ENCODE assay signal across 19 cellular contexts in the genomic region with DNA sequence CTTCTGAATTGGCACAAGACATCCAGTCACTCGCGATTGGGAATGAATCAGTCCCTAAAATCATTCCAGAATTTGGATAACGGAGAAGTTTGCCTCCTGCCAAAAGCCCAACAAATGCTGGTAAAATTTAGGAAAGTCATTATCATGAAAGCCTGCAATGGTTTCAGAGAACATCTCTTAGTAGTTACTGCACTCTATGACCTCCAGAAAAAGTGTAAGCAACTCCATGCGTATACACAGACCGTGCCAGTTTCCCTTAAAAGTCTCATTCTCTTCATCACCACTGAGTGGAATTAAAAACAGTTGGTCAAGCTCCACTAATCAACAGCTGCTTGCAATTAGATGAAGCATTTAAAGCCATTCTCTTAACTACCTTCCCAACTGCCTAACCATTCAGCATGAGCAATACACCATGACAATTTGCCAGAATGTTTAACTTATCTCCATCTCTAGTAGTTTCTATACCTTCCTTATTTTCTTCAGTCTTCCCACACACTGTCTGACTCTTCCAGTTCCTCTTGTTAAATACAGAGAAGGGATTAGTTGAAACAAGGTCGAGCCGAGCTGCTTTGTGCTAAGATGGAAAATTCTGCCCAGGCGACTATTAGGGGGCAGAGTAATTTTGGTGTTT.
DNase-seq lines count a peak whose midpoint lies in the region; ATAC-seq and TF ChIP-seq lines count a peak whose summit lies in the region.
"Had no signal": no experiment of that assay in that cellular context is flagged by ENCODE, and none has a peak within 500 bp of the region (broad histone marks: within the 10 kb centered on the region; RNA-seq: fewer than 3 reads in every experiment).

No MANE protein-coding gene starts in this region.

- H3K27ac ChIP-seq in heart left ventricle (peak overlapping the region in 2 of 12 donors; percentile 14 to 22), fibroblast of lung (ENCODE audit: insufficient read depth, low read length) (no peak overlapping the region), vagina (peak overlapping the region; percentile 51), gastrocnemius medialis (no peak overlapping the region)
- H3K27ac ChIP-seq: brain microvascular endothelial cell, parathyroid adenoma had no signal

- TF ChIP-seq POLR2A in heart left ventricle (IDR thresholded peaks at IDR 0.05) = no peak
- no peak for TF ChIP-seq POLR2A in vagina (IDR thresholded peaks at IDR 0.05)
- TF ChIP-seq POLR2A in gastrocnemius medialis (IDR thresholded peaks at IDR 0.05) = no peak
- no peak for TF ChIP-seq POLR2A in GM18505 (IDR thresholded peaks at IDR 0.05; ENCODE audit: borderline replicate concordance, extremely low read depth, insufficient read depth, insufficient read length)

- ATAC-seq in Right ventricle myocardium superior (ENCODE audit: poor library complexity) = peak; percentile 31
- no peak for ATAC-seq in heart left ventricle
- no peak for ATAC-seq in GM19467 (IDR thresholded peaks at IDR 0.05; ENCODE audit: unreplicated experiment)
- ATAC-seq in gastrocnemius medialis = no peak
- ATAC-seq in GM18505 (IDR thresholded peaks at IDR 0.05; ENCODE audit: unreplicated experiment) = no peak
- ATAC-seq: activated CD8-positive, alpha-beta T cell treated with anti-CD3 and anti-CD28 coated beads for 36 hours; effector memory CD8-positive, alpha-beta T cell; GM23338; T-helper 17 cell had no signal

- intact Hi-C loops in Right ventricle myocardium superior (cut with DNase I) (no loop called here), heart left ventricle (cut with DNase I) (no loop called here), vagina (cut with DNase I) (no loop called here), gastrocnemius medialis (cut with DNase I; ENCODE audit: low total_unique reads) (no loop called here)

- H3K4me3 ChIP-seq in heart left ventricle (no peak overlapping the region), fibroblast of lung (replicated peaks in 1 of 4; ENCODE audit: control extremely low read depth in 1 of 4, insufficient read depth in 1 of 4, low read depth in 3 of 4, low read length in 4 of 4) (no peak overlapping the region), vagina (no peak overlapping the region), gastrocnemius medialis (no peak overlapping the region)
- H3K4me3 ChIP-seq: GM23338 had no signal

- H3K9ac ChIP-seq in fibroblast of lung (ENCODE audit: insufficient read depth, low read length) = no peak overlapping the region
- H3K9ac ChIP-seq: parathyroid adenoma had no signal

- in situ Hi-C loops in gastrocnemius medialis (cut with MboI; ENCODE audit: low sequenced_read_pairs in 4 of 4) = no loop called here

- H3K9me3 ChIP-seq in heart left ventricle = no peaks in the 10 kb centered on the region
- no peaks in the 10 kb centered on the region for H3K9me3 ChIP-seq in fibroblast of lung (ENCODE audit: control insufficient read depth, insufficient read depth, low read depth, low read length)
- H3K9me3 ChIP-seq in vagina = no peaks in the 10 kb centered on the region
- no peaks in the 10 kb centered on the region for H3K9me3 ChIP-seq in gastrocnemius medialis

- H3K36me3 ChIP-seq in heart left ventricle (no peaks in the 10 kb centered on the region), fibroblast of lung (ENCODE audit: control insufficient read depth, insufficient read depth, low read length) (no peaks in the 10 kb centered on the region), vagina (no peaks in the 10 kb centered on the region), gastrocnemius medialis (no peaks in the 10 kb centered on the region)
- H3K36me3 ChIP-seq: brain microvascular endothelial cell had no signal

- H4K20me1 ChIP-seq in fibroblast of lung (ENCODE audit: control insufficient read depth, extremely low read depth, insufficient read depth, low read length) = no peaks in the 10 kb centered on the region

- 80 to 87% (median 85%) methylated on average over 8 of the region's 8 CpGs for WGBS in heart left ventricle, 4 donors

- TF ChIP-seq CTCF in heart left ventricle (IDR thresholded peaks at IDR 0.05) (no peak), fibroblast of lung (conservative IDR thresholded peaks at IDR 0.05 in 1 of 2, IDR thresholded peaks at IDR 0.05 in 1 of 2; ENCODE audit: low read depth in 1 of 2, low read length in 2 of 2) (no peak), vagina (IDR thresholded peaks at IDR 0.05) (no peak), gastrocnemius medialis (IDR thresholded peaks at IDR 0.05 in 4 of 5, conservative IDR thresholded peaks at IDR 0.05 in 1 of 5) (no peak)

- H3K4me1 ChIP-seq in heart left ventricle (peaks cover 0 to 23% (median 0%) of the 10 kb centered on the region in 12 donors), fibroblast of lung (ENCODE audit: control insufficient read depth, extremely low read depth, insufficient read depth, low read length) (peaks cover 5% of the 10 kb centered on the region), vagina (no peaks in the 10 kb centered on the region), gastrocnemius medialis (no peaks in the 10 kb centered on the region)
- H3K4me1 ChIP-seq: parathyroid adenoma had no signal

- DNase-seq in Right ventricle myocardium superior (no peak), heart left ventricle (no peak), NCI-H69 (lab: John Stamatoyannopoulos, UW) (peak; percentile 71), fibroblast of lung (ENCODE audit: low read depth in 2 of 2) (peak in 1 of 2 donors; percentile 64), vagina (ENCODE audit: extremely low spot score in 2 of 2) (no peak), gastrocnemius medialis (no peak)
- DNase-seq: ACHN; activated CD8-positive, alpha-beta T cell treated with anti-CD3 and anti-CD28 coated beads for 36 hours; activated gamma-delta T cell treated with Interleukin-2 at 50 U/mL for 16 hours; brain microvascular endothelial cell; DMS79; effector memory CD8-positive, alpha-beta T cell; hypothalamus; NCI-H1417 treated with DMSO at 0.1 percent for 48 hours; T-helper 17 cell had no signal

- no peak overlapping the region for H2AFZ ChIP-seq in fibroblast of lung (ENCODE audit: low read length)
- H2AFZ ChIP-seq: parathyroid adenoma had no signal

- H3K27me3 ChIP-seq in heart left ventricle (no peaks in the 10 kb centered on the region), fibroblast of lung (ENCODE audit: control insufficient read depth, insufficient read depth, low read length) (no peaks in the 10 kb centered on the region), vagina (no peaks in the 10 kb centered on the region), gastrocnemius medialis (no peaks in the 10 kb centered on the region)
- H3K27me3 ChIP-seq: brain microvascular endothelial cell had no signal

- H3K4me2 ChIP-seq in fibroblast of lung (ENCODE audit: extremely low read depth, insufficient read depth, low read length) = peak overlapping the region; percentile 18
- H3K4me2 ChIP-seq: GM23338 had no signal

- H3K79me2 ChIP-seq in fibroblast of lung (ENCODE audit: control insufficient read depth, insufficient read depth, low read length) = no peaks in the 10 kb centered on the region
- H3K79me2 ChIP-seq: parathyroid adenoma had no signal
